11 cellular contexts compared by ENCODE assay signal in the genomic region with DNA sequence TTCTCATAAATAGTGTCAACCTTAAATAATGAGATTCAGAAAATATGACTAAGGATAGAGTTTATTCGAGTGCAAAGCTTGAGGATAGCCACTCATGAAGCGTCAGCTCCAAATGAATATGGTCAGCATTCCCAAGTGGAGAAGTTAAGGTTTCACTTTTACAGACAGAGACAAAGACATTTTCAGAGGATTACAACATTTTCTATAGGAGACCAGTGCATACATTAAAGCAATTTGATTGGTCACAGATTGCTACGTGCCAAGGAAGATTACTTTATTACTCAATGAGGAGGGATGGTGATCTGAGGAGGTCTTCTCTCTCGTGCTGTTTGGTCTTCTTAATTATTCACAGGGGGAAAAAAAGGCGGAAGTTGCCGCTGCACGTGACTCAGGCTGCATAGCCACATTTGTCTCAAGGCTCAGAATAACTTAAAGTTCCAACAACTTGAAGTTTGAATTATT.
DNase-seq lines count a peak whose midpoint lies in the region; ATAC-seq and TF ChIP-seq lines count a peak whose summit lies in the region.
"Had no signal": no experiment of that assay in that cellular context is flagged by ENCODE, and none has a peak within 500 bp of the region (broad histone marks: within the 10 kb centered on the region; RNA-seq: fewer than 3 reads in every experiment).

No MANE protein-coding gene starts in this region.

- ATAC-seq in sciatic nerve (peak; percentile 66), HG02981 (IDR thresholded peaks at IDR 0.05; ENCODE audit: unreplicated experiment) (no peak)
- ATAC-seq: T-cell had no signal

- intact Hi-C loops in sciatic nerve (cut with DNase I): no loop called here

- no peak for TF ChIP-seq CTCF in epithelial cell of proximal tubule (conservative IDR thresholded peaks at IDR 0.05; ENCODE audit: low read depth, low read length)

- DNase-seq in EL (peak; percentile 83), OCI-M1 (lab: John Stamatoyannopoulos, UW) (peak; percentile 57), epithelial cell of proximal tubule (ENCODE audit: low read depth) (no peak), sciatic nerve (ENCODE audit: low spot score) (no peak), NCI-H1436 (lab: John Stamatoyannopoulos, UW) (no peak), DMS53 treated with DMSO at 0.1 percent for 48 hours (lab: John Stamatoyannopoulos, UW; ENCODE audit: unreplicated experiment) (no peak)
- no peak for DNase-seq in activated CD4-positive, CD25-positive, alpha-beta regulatory T cell treated with anti-CD3 and anti-CD28 coated beads, Interleukin-2, amount 50 U/mL, for 72 hours
- DNase-seq: activated effector memory CD4-positive, alpha-beta T cell treated with anti-CD3 and anti-CD28 coated beads, Interleukin-2, amount 50 U/mL, for 16 hours; stimulated activated CD4-positive, alpha-beta T cell treated with anti-CD3 and anti-CD28 coated beads, Interleukin-15, amount 100 ng/mL, for 24 hours; T-cell had no signal

- peak overlapping the region; percentile 46 for H3K4me3 ChIP-seq in epithelial cell of proximal tubule (ENCODE audit: low read depth, low read length)

Comparison
In these comparisons a context has a peak if more than half of its experiments do, and no peak if none do; other contexts are left out.
1. DNase-seq: peak in EL (single experiment) and OCI-M1 (single experiment); none in epithelial cell of proximal tubule (single experiment), sciatic nerve (single experiment), NCI-H1436 (single experiment), DMS53 treated with DMSO at 0.1 percent for 48 hours (single experiment) and activated CD4-positive, CD25-positive, alpha-beta regulatory T cell treated with anti-CD3 and anti-CD28 coated beads, Interleukin-2, amount 50 U/mL, for 72 hours (single experiment).